ENCODE assay signal across 29 cellular contexts in genomic region chr16:7512503-7512902, GRCh38.
DNase-seq lines count a peak whose midpoint lies in the region; ATAC-seq and TF ChIP-seq lines count a peak whose summit lies in the region.
"Had no signal": no experiment of that assay in that cellular context is flagged by ENCODE, and none has a peak within 500 bp of the region (broad histone marks: within the 10 kb centered on the region; RNA-seq: fewer than 3 reads in every experiment).

No MANE protein-coding gene starts in this region.

- H3K9me3 ChIP-seq in psoas muscle = no peaks in the 10 kb centered on the region
- H3K9me3 ChIP-seq in effector memory CD4-positive, alpha-beta T cell (ENCODE audit: control insufficient read depth, low read length) = no peaks in the 10 kb centered on the region
- H3K9me3 ChIP-seq: A549; BE2C; BLaER1; BLaER1 treated with 17β-estradiol and CSF1 and Interleukin-3, amounts not matched to agents 10 nM and 100 nM; Caco-2 had no signal

- TF ChIP-seq CTCF in psoas muscle (IDR thresholded peaks at IDR 0.05) = no peak

- no peaks in the 10 kb centered on the region for H3K36me3 ChIP-seq in psoas muscle (ENCODE audit: insufficient read depth in 1 of 2, low read depth in 1 of 2)
- no peaks in the 10 kb centered on the region for H3K36me3 ChIP-seq in effector memory CD4-positive, alpha-beta T cell (ENCODE audit: control insufficient read depth, insufficient read depth, low read length)
- H3K36me3 ChIP-seq: BE2C; BLaER1; BLaER1 treated with 17β-estradiol and CSF1 and Interleukin-3, amounts not matched to agents 10 nM and 100 nM had no signal

- H3K27me3 ChIP-seq in psoas muscle (ENCODE audit: insufficient read depth in 3 of 3, low read length in 2 of 3) = no peaks in the 10 kb centered on the region
- H3K27me3 ChIP-seq in effector memory CD4-positive, alpha-beta T cell (replicated peaks; ENCODE audit: control insufficient read depth, insufficient read depth, low read length, poor library complexity, severe bottlenecking) = no peaks in the 10 kb centered on the region
- H3K27me3 ChIP-seq: BE2C; BLaER1; BLaER1 treated with 17β-estradiol and CSF1 and Interleukin-3, amounts not matched to agents 10 nM and 100 nM had no signal

- no peak overlapping the region for H3K4me3 ChIP-seq in psoas muscle
- H3K4me3 ChIP-seq in effector memory CD4-positive, alpha-beta T cell (ENCODE audit: insufficient read depth, low read depth, low read length, poor library complexity, severe bottlenecking) = no peak overlapping the region
- H3K4me3 ChIP-seq: A549; BLaER1; BLaER1 treated with 17β-estradiol and CSF1 and Interleukin-3, amounts not matched to agents 10 nM and 100 nM had no signal

- peak in 3 of 4 donors; percentile 28 to 56 (median 39) for ATAC-seq in psoas muscle
- ATAC-seq: A549; CD8-positive, alpha-beta T cell had no signal

- peaks cover 46% of the 10 kb centered on the region for H3K4me1 ChIP-seq in psoas muscle
- no peaks in the 10 kb centered on the region for H3K4me1 ChIP-seq in effector memory CD4-positive, alpha-beta T cell (ENCODE audit: control insufficient read depth, insufficient read depth, low read length, poor library complexity, severe bottlenecking)
- H3K4me1 ChIP-seq: A549, BE2C, Caco-2 had no signal

- DNase-seq in caudate nucleus (lab: John Stamatoyannopoulos, UW) (no peak), psoas muscle (no peak), islet precursor cell (no peak)
- DNase-seq in effector memory CD4-positive, alpha-beta T cell = no peak
- DNase-seq: 8988T; ACHN; AML-193; BE2C; C1 segment of cervical spinal cord; Caco-2; Calu3; CD4-positive, alpha-beta memory T cell; CD4-positive, alpha-beta T cell; CD4-positive, CD25-positive, alpha-beta regulatory T cell; CD8-positive, alpha-beta memory T cell; CD8-positive, alpha-beta T cell; COR-L47; DMS 273 treated with DMSO at 0.1 percent for 48 hours; DMS153; DMS53; DMS79; DMS79 treated with DMSO at 0.1 percent for 48 hours; DND-41; EL had no signal

- WGBS in psoas muscle, 3 donors = 48 to 53% (median 53%) methylated on average over 3 of the region's 3 CpGs

- intact Hi-C loops in psoas muscle (cut with DNase I) = no loop called here

- peak overlapping the region; percentile 52 for H3K27ac ChIP-seq in caudate nucleus (ENCODE audit: low read depth, low read length)
- no peak overlapping the region for H3K27ac ChIP-seq in psoas muscle
- no peak overlapping the region for H3K27ac ChIP-seq in effector memory CD4-positive, alpha-beta T cell (ENCODE audit: insufficient read depth, low read length, poor library complexity, severe bottlenecking)
- H3K27ac ChIP-seq: 22Rv1; A549; BLaER1; BLaER1 treated with 17β-estradiol and CSF1 and Interleukin-3, amounts not matched to agents 10 nM and 100 nM; C4-2B had no signal
